Comparison of ENCODE assay signal across 17 cellular contexts in genomic region chr12:8050600-8051250, GRCh38. TPM values are rescaled to one million over a fixed set of nuclear protein-coding genes. Genes with fewer than 3 reads are reported as not detected.
"Had no signal": no experiment of that assay in that cellular context is flagged by ENCODE, and none has a peak within 500 bp of the region (broad histone marks: within the 10 kb centered on the region; RNA-seq: fewer than 3 reads in every experiment).

No MANE protein-coding gene starts in this region.

- ATAC-seq: activated naive CD4-positive, alpha-beta T cell treated with anti-CD3 and anti-CD28 coated beads, Interleukin-2, amount 50 U/mL, for 72 hours; body of pancreas; WTC11 had no signal

- H3K9me3 Mint-ChIP-seq: activated naive CD4-positive, alpha-beta T cell treated with anti-CD3 and anti-CD28 coated beads, Interleukin-2, amount 50 U/mL, for 72 hours; mesothelial cell of epicardium; nephron; WTC11 had no signal

- H3K9me3 ChIP-seq: body of pancreas, tibial artery, uterus had no signal

- H3K36me3 ChIP-seq: uterus had no signal

- H3K4me3 Mint-ChIP-seq: mesothelial cell of epicardium, nephron, WTC11 had no signal

- H3K27me3 ChIP-seq: body of pancreas, dorsolateral prefrontal cortex, tibial artery, uterus had no signal

- H3K4me3 ChIP-seq: body of pancreas, dorsolateral prefrontal cortex, lung, tibial artery, uterus had no signal

- DNase-seq: activated CD4-positive, alpha-beta T cell treated with anti-CD3 and anti-CD28 coated beads for 48 hours; activated CD8-positive, alpha-beta memory T cell treated with anti-CD3 and anti-CD28 coated beads, Interleukin-2, amount 50 U/mL, for 4 hours; activated gamma-delta T cell; amygdala; body of pancreas; dorsolateral prefrontal cortex; foreskin melanocyte; hypothalamus; nucleus accumbens; stimulated activated naive CD4-positive, alpha-beta T cell treated with Interleukin-2 at 50 U/mL for 16 hours; tibial artery; uterus had no signal

- H3K27ac ChIP-seq: body of pancreas, tibial artery, uterus had no signal

- H3K4me1 Mint-ChIP-seq: mesothelial cell of epicardium, nephron, WTC11 had no signal

- H3K4me1 ChIP-seq: tibial artery, uterus had no signal

- H3K27ac Mint-ChIP-seq: mesothelial cell of epicardium, nephron had no signal

RNA-seq across cellular contexts. Expression of gene C3AR1, which starts 15.4 kb away (rescaled TPM):
- total RNA-seq: mesothelial cell of epicardium had no signal
